ENCODE assay signal across 1 cellular context in genomic region chr4:15366660-15367059, GRCh38.
TF ChIP-seq lines count a peak whose summit lies in the region.

No MANE protein-coding gene starts in this region.

TF ChIP-seq in GM23338, 12 proteins besides CTCF, POLR2A, EP300 and RAD21 (continued from another document):
- TF ChIP-seq ETS1 (IDR thresholded peaks at IDR 0.05) (no peak), REST (IDR thresholded peaks at IDR 0.05; ENCODE audit: unreplicated experiment) (no peak)
